17 cellular contexts compared by ENCODE assay signal in the genomic region with DNA sequence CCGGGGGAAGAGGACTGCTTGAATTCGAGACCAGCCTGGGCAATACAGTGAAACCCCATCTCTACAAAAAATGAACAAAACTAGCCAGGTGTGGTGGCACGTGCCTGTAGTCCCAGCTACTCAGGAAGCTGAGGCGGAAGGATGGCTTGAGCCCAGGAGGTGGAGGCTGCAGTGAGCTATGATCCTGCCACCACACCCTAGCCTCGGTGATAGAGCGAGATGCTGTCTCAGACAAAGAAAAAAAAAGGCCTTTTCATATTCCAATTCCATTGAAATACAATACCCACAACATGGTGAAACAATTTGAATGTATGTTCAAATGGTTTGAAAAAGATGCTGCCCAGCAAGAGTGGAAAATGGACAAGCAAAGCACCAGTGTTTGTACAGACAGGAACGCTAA.
DNase-seq lines count a peak whose midpoint lies in the region; ATAC-seq, FAIRE-seq and TF ChIP-seq lines count a peak whose summit lies in the region.
"Had no signal": no experiment of that assay in that cellular context is flagged by ENCODE, and none has a peak within 500 bp of the region (broad histone marks: within the 10 kb centered on the region; RNA-seq: fewer than 3 reads in every experiment).

No MANE protein-coding gene starts in this region.

- peaks cover 10% of the 10 kb centered on the region for H3K9me3 Mint-ChIP-seq in WTC11
- no peaks in the 10 kb centered on the region for H3K9me3 Mint-ChIP-seq in progenitor cell of endocrine pancreas (ENCODE audit: low read depth)
- no peaks in the 10 kb centered on the region for H3K9me3 Mint-ChIP-seq in endothelial cell (ENCODE audit: unreplicated experiment)
- H3K9me3 Mint-ChIP-seq: CD8-positive, alpha-beta T cell had no signal

- ATAC-seq in WTC11 (no peak), HepG2 (no peak), GM18511 (IDR thresholded peaks at IDR 0.05; ENCODE audit: unreplicated experiment) (no peak)
- ATAC-seq: A549; CD8-positive, alpha-beta T cell had no signal

- H3K4me3 ChIP-seq in Karpas-422 (ENCODE audit: low read length) (no peak overlapping the region), HepG2 (replicated peaks in 1 of 3; ENCODE audit: insufficient read depth in 1 of 3, low read depth in 2 of 3, low read length in 3 of 3) (no peak overlapping the region), stomach (no peak overlapping the region)
- H3K4me3 ChIP-seq: A549 had no signal

- H3K9me2 ChIP-seq in Karpas-422 (replicated peaks; ENCODE audit: insufficient read depth, low read length) = no peaks in the 10 kb centered on the region

- POLR2A ChIA-PET in WTC11 (lab: Charles Lee) = no interaction called here
- POLR2A ChIA-PET in HepG2 (lab: Yijun Ruan, JAX) = interaction anchor here (1.1 kb wide), 1 partner anchor 62 kb away, joined by 4 read pairs; the partner anchor contains the start of gene ZNF148

- no peak for TF ChIP-seq RAD21 in HepG2 (CRISPR knock-in tag; IDR thresholded peaks at IDR 0.05)

- TF ChIP-seq EP300 in HepG2 (IDR thresholded peaks at IDR 0.05; ENCODE audit: low read depth in 2 of 2, low read length in 2 of 2) (no peak), HepG2 (CRISPR knock-in tag; IDR thresholded peaks at IDR 0.05; ENCODE audit: borderline replicate concordance) (no peak), stomach (IDR thresholded peaks at IDR 0.05) (no peak)

- H3K27me3 ChIP-seq in Karpas-422 (ENCODE audit: low read length) (no peaks in the 10 kb centered on the region), HepG2 (ENCODE audit: control insufficient read depth in 1 of 2, insufficient read depth in 2 of 2, low read length in 2 of 2) (no peaks in the 10 kb centered on the region; a peak in 1 of 5 replicates), stomach (no peaks in the 10 kb centered on the region)

- H3K36me3 ChIP-seq in Karpas-422 (ENCODE audit: insufficient read depth, low read length) = no peaks in the 10 kb centered on the region
- no peaks in the 10 kb centered on the region for H3K36me3 ChIP-seq in HepG2 (replicated peaks in 1 of 2; ENCODE audit: control insufficient read depth in 1 of 2, insufficient read depth in 2 of 2, low read length in 2 of 2)
- H3K36me3 ChIP-seq in stomach = no peaks in the 10 kb centered on the region

- no TSS peak for BruUV-seq in HepG2 (replicated peaks; lab: Mats Ljungman, UMichigan)

- intact Hi-C loops in HepG2 (cut with micrococcal nuclease; ENCODE audit: unreplicated experiment) = loop anchor here (5.0 kb wide), 1 partner anchor 60 kb away; the partner anchor contains the start of gene ZNF148
- intact Hi-C loops in stomach (cut with DNase I; ENCODE audit: low total_unique reads) = loop anchor here (10.0 kb wide), 2 partner anchors 442 to 512 kb away; no protein-coding TSS in a partner anchor

- H3K4me2 ChIP-seq in Karpas-422 (ENCODE audit: low read depth, low read length, poor library complexity, severe bottlenecking) (no peak overlapping the region), HepG2 (ENCODE audit: low read depth, low read length) (peak overlapping the region; percentile 89)
- H3K4me2 ChIP-seq: A549 had no signal

- H4K20me1 ChIP-seq in Karpas-422 (ENCODE audit: insufficient read depth, low read depth, low read length) (no peaks in the 10 kb centered on the region), HepG2 (ENCODE audit: insufficient read depth, low read length) (no peaks in the 10 kb centered on the region)

- H3K27me3 Mint-ChIP-seq in WTC11 (ENCODE audit: low read depth) (no peaks in the 10 kb centered on the region), progenitor cell of endocrine pancreas (no peaks in the 10 kb centered on the region), endothelial cell (ENCODE audit: unreplicated experiment) (no peaks in the 10 kb centered on the region)

- no peak for DNase-seq in Karpas-422
- DNase-seq in WTC11 (ENCODE audit: low spot score) = no peak
- no peak for DNase-seq in HepG2 (ENCODE audit: low spot score)
- DNase-seq in progenitor cell of endocrine pancreas (ENCODE audit: low spot score, unreplicated experiment) = no peak
- DNase-seq in stomach = no peak
- no peak for DNase-seq in endothelial cell (ENCODE audit: low spot score)
- DNase-seq: CD8-positive, alpha-beta T cell; COR-L47; DMS153; DMS79 treated with DMSO at 0.1 percent for 48 hours; EL had no signal

- in situ Hi-C loops in HepG2 (cut with HindIII; ENCODE audit: extremely low pct_ligation_motif_present, low pct_unique_long_range_greater_than_20kb) = loop anchor here (25.0 kb wide), 1 partner anchor 450 kb away; no protein-coding TSS in a partner anchor

- H3K9me3 ChIP-seq in Karpas-422 (ENCODE audit: low read length) (no peaks in the 10 kb centered on the region), HepG2 (ENCODE audit: low read length) (no peaks in the 10 kb centered on the region), stomach (no peaks in the 10 kb centered on the region)
- H3K9me3 ChIP-seq: A549 had no signal

- H3K79me2 ChIP-seq in Karpas-422 (ENCODE audit: low read length) (no peaks in the 10 kb centered on the region), HepG2 (ENCODE audit: insufficient read depth, low read length) (no peaks in the 10 kb centered on the region)

- WGBS in HepG2 (ENCODE audit: low lambda C conversion rate) = 37% methylated on average over 7 of the region's 7 CpGs
- WGBS in stomach, 5 donors = 68 to 80% (median 73%) methylated on average over 7 of the region's 7 CpGs

- CTCF ChIA-PET in WTC11 (lab: Charles Lee) = interaction anchor here (0.9 to 1.3 kb wide), 3 partner anchors 48 to 268 kb away, joined by 3 read pairs; no protein-coding TSS in a partner anchor
- CTCF ChIA-PET in HepG2 (lab: Yijun Ruan, JAX; ENCODE audit: low intra/inter-chr PET ratio, low total read pairs) = interaction anchor here (1.3 kb wide), 1 partner anchor 286 kb away, joined by 4 read pairs; no protein-coding TSS in a partner anchor

- H2AFZ ChIP-seq in Karpas-422 (ENCODE audit: low read length) (0 out of 2 replicates have a peak overlapping the region, but pooled peaks have one; percentile 1), HepG2 (ENCODE audit: low read length) (no peak overlapping the region)

- TF ChIP-seq POLR2A in HepG2 (IDR thresholded peaks at IDR 0.05; ENCODE audit: insufficient read depth in 1 of 2, low read depth in 2 of 2, low read length in 2 of 2) (no peak), stomach (IDR thresholded peaks at IDR 0.05) (no peak)

- FAIRE-seq in HepG2 (lab: Jason Lieb, UNC) = no peak
- FAIRE-seq: A549, D721Med, G401.6, GM12891 had no signal

- peaks cover 41% of the 10 kb centered on the region for H3K4me1 ChIP-seq in Karpas-422 (ENCODE audit: low read length)
- peaks cover 58% of the 10 kb centered on the region for H3K4me1 ChIP-seq in HepG2 (ENCODE audit: insufficient read depth, low read length)
- H3K4me1 ChIP-seq in stomach = peaks cover 6 to 26% (median 17%) of the 10 kb centered on the region in 4 donors
- H3K4me1 ChIP-seq: A549 had no signal

- H3K4me1 Mint-ChIP-seq in WTC11 (peaks cover 18% of the 10 kb centered on the region), progenitor cell of endocrine pancreas (ENCODE audit: low read depth) (peaks cover 31% of the 10 kb centered on the region), endothelial cell (ENCODE audit: unreplicated experiment) (peaks cover 6% of the 10 kb centered on the region)

- H3K9ac ChIP-seq in Karpas-422 (ENCODE audit: low read length) (no peak overlapping the region), HepG2 (ENCODE audit: insufficient read depth, low read depth, low read length) (no peak overlapping the region)

- H3K36me3 Mint-ChIP-seq in WTC11 (no peaks in the 10 kb centered on the region), progenitor cell of endocrine pancreas (ENCODE audit: insufficient read depth) (no peaks in the 10 kb centered on the region), endothelial cell (ENCODE audit: low read depth, unreplicated experiment) (no peaks in the 10 kb centered on the region)
- H3K36me3 Mint-ChIP-seq: CD14-positive monocyte; CD8-positive, alpha-beta T cell had no signal

- no peak overlapping the region for H3K27ac Mint-ChIP-seq in WTC11
- H3K27ac Mint-ChIP-seq in progenitor cell of endocrine pancreas = peak overlapping the region; percentile 78
- H3K27ac Mint-ChIP-seq in endothelial cell (ENCODE audit: unreplicated experiment) = no peak overlapping the region
- H3K27ac Mint-ChIP-seq: CD14-positive monocyte; CD8-positive, alpha-beta T cell had no signal

- no peak overlapping the region for H3K27ac ChIP-seq in Karpas-422 (ENCODE audit: low read length)
- no peak overlapping the region for H3K27ac ChIP-seq in HepG2 (ENCODE audit: extremely low read length, insufficient read depth, low read length)
- H3K27ac ChIP-seq in stomach = no peak overlapping the region
- H3K27ac ChIP-seq: A549 had no signal

- H3K4me3 Mint-ChIP-seq in WTC11 = no peak overlapping the region
- H3K4me3 Mint-ChIP-seq in progenitor cell of endocrine pancreas (ENCODE audit: low read depth) = no peak overlapping the region
- no peak overlapping the region for H3K4me3 Mint-ChIP-seq in endothelial cell (ENCODE audit: unreplicated experiment)
- H3K4me3 Mint-ChIP-seq: CD14-positive monocyte; CD8-positive, alpha-beta T cell had no signal

- TF ChIP-seq CTCF in WTC11 (IDR thresholded peaks at IDR 0.05) = no peak
- TF ChIP-seq CTCF in HepG2 (CRISPR knock-in tag; IDR thresholded peaks at IDR 0.05) = no peak
- no peak for TF ChIP-seq CTCF in progenitor cell of endocrine pancreas (IDR thresholded peaks at IDR 0.05; ENCODE audit: unreplicated experiment)
- TF ChIP-seq CTCF in stomach (IDR thresholded peaks at IDR 0.05) = no peak
- TF ChIP-seq CTCF in endothelial cell (IDR thresholded peaks at IDR 0.05; ENCODE audit: unreplicated experiment) = no peak

TF ChIP-seq in WTC11, 78 proteins besides CTCF, POLR2A, EP300 and RAD21 (continues in another document):
- peak; percentile 49 for TF ChIP-seq ZNF121 (CRISPR knock-in tag; IDR thresholded peaks at IDR 0.05)

TF ChIP-seq in HepG2, 621 proteins besides CTCF, POLR2A, EP300 and RAD21:
- peak; percentile 45; the same call in 1 of the 2 replicates for TF ChIP-seq ZNF121 (CRISPR knock-in tag; IDR thresholded peaks at IDR 0.05)
- TF ChIP-seq ZNF232 (CRISPR knock-in tag; IDR thresholded peaks at IDR 0.05; ENCODE audit: borderline replicate concordance) = no peak
TF ChIP-seq in HepG2: peak in this region for 1.
